8 cellular contexts compared by ENCODE assay signal in genomic region chrX:55451626-55451989, GRCh38. TPM values are rescaled to one million over a fixed set of nuclear protein-coding genes. Genes with fewer than 3 reads are reported as not detected.
DNase-seq lines count a peak whose midpoint lies in the region; ATAC-seq and TF ChIP-seq lines count a peak whose summit lies in the region.

No MANE protein-coding gene starts in this region.

- no peak for DNase-seq in activated naive CD8-positive, alpha-beta T cell treated with anti-CD3 and anti-CD28 coated beads for 36 hours
- DNase-seq in kidney epithelial cell (ENCODE audit: low read depth) (no peak), testis (no peak), NCI-H2107 treated with DMSO at 0.1 percent for 48 hours (lab: John Stamatoyannopoulos, UW; ENCODE audit: unreplicated experiment) (no peak), NCI-H1694 (lab: John Stamatoyannopoulos, UW) (no peak)

- peaks cover 2% of the 10 kb centered on the region for H3K4me1 Mint-ChIP-seq in activated naive CD8-positive, alpha-beta T cell treated with anti-CD3 and anti-CD28 coated beads for 36 hours

- no peak for TF ChIP-seq POLR2A in testis (IDR thresholded peaks at IDR 0.05)

- intact Hi-C loops in testis (cut with DNase I; ENCODE audit: low total_unique reads), result no loop called here

- ATAC-seq in GM19023 (IDR thresholded peaks at IDR 0.05; ENCODE audit: unreplicated experiment) (peak; percentile 14), HG03039 (IDR thresholded peaks at IDR 0.05; ENCODE audit: unreplicated experiment) (peak; percentile 23), GM18517 (IDR thresholded peaks at IDR 0.05; ENCODE audit: unreplicated experiment) (no peak)

- H3K9me3 ChIP-seq in testis, result no peaks in the 10 kb centered on the region

- WGBS in testis, 2 donors, result 1% methylated on average over 11 of the region's 11 CpGs

- no peaks in the 10 kb centered on the region for H3K36me3 ChIP-seq in kidney epithelial cell (ENCODE audit: control insufficient read depth, insufficient read depth, low read length)
- no peaks in the 10 kb centered on the region for H3K36me3 ChIP-seq in testis (ENCODE audit: low read depth, missing control alignments)

- peak overlapping the region; percentile 86 for H3K27ac ChIP-seq in testis

- peak overlapping the region; percentile 91 for H3K27ac Mint-ChIP-seq in activated naive CD8-positive, alpha-beta T cell treated with anti-CD3 and anti-CD28 coated beads for 36 hours

- H3K9me3 Mint-ChIP-seq in activated naive CD8-positive, alpha-beta T cell treated with anti-CD3 and anti-CD28 coated beads for 36 hours, result no peaks in the 10 kb centered on the region

- H3K27me3 ChIP-seq in kidney epithelial cell (ENCODE audit: control insufficient read depth, insufficient read depth, low read length), result no peaks in the 10 kb centered on the region
- H3K27me3 ChIP-seq in testis, result no peaks in the 10 kb centered on the region

- TF ChIP-seq CTCF in kidney epithelial cell (IDR thresholded peaks at IDR 0.05; ENCODE audit: insufficient read depth, low read length, poor library complexity, severe bottlenecking) (no peak), testis (IDR thresholded peaks at IDR 0.05) (no peak)

- H3K4me3 ChIP-seq in kidney epithelial cell (ENCODE audit: low read depth, low read length), result peak overlapping the region; percentile 55
- H3K4me3 ChIP-seq in testis, result peak overlapping the region; percentile 65 to 76

- H3K4me1 ChIP-seq in testis, result no peaks in the 10 kb centered on the region

- H3K36me3 Mint-ChIP-seq in activated naive CD8-positive, alpha-beta T cell treated with anti-CD3 and anti-CD28 coated beads for 36 hours, result no peaks in the 10 kb centered on the region

- H3K4me3 Mint-ChIP-seq in activated naive CD8-positive, alpha-beta T cell treated with anti-CD3 and anti-CD28 coated beads for 36 hours, result peak overlapping the region; percentile 93

- H3K27me3 Mint-ChIP-seq in activated naive CD8-positive, alpha-beta T cell treated with anti-CD3 and anti-CD28 coated beads for 36 hours, result no peaks in the 10 kb centered on the region

RNA-seq across cellular contexts. Expression of gene MAGEH1, which starts 0.3 kb away (rescaled TPM):
- 10 to 100 TPM; 18.1 to 20.2 TPM for total RNA-seq in activated naive CD8-positive, alpha-beta T cell treated with anti-CD3 and anti-CD28 coated beads for 36 hours
- total RNA-seq in kidney epithelial cell (18.0 and 22.5 TPM in 2 replicates), testis (100 to 1,000 TPM; 103 to 119 TPM)
- polyA plus RNA-seq in testis (ENCODE audit: insufficient read depth, low read depth, low replicate concordance), result 87.0 TPM

RNA-seq across cellular contexts. Expression of gene USP51, which starts 38.0 kb away (rescaled TPM):
- 1 to 10 TPM; 1.3 to 2.0 TPM for total RNA-seq in activated naive CD8-positive, alpha-beta T cell treated with anti-CD3 and anti-CD28 coated beads for 36 hours
- total RNA-seq in kidney epithelial cell, result 2.0 and 2.1 TPM in 2 replicates
- 10 to 100 TPM in 1 of 2 donors, 1 to 10 TPM in 1; 9.6 to 13.3 TPM for total RNA-seq in testis
- polyA plus RNA-seq in testis (ENCODE audit: insufficient read depth, low read depth, low replicate concordance), result 0.50 TPM
